In the genomic region with DNA sequence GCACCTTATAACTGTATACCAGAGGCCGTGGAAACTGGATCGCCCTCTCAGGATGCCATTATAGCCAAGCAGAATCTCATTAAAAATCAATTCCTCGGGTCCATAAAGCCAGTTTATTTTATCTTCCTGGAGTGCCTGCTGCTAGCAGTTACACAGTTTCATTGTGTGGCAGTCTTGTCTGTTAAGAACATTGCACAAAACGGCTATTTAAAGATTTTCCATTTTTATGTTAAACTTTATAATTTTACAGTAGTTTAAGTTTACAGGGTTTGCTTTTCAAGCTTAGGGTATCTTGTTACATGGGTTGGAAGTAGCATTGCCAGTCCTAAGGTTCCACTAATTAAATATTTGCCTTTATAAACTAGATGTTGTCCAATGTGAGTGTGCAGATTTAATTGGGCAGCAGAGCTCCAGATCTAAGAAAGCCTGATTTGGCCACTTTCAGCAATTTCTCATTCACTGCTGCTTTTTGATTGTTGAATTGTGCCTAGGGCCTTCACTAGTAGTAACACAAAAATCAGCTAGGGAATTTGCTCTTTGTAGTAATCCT, we compare ENCODE assay signal across 26 cellular contexts.
"Had no signal": no experiment of that assay in that cellular context is flagged by ENCODE, and none has a peak within 500 bp of the region (broad histone marks: within the 10 kb centered on the region; RNA-seq: fewer than 3 reads in every experiment).

No MANE protein-coding gene starts in this region.

- H3K36me3 Mint-ChIP-seq: activated naive CD8-positive, alpha-beta T cell; natural killer cell treated with Interleukin-12 subunit alpha and Interleukin-12 subunit beta and Interleukin-15 and Interleukin-18, amount 100 ng/mL, for 72 hours; stimulated activated effector memory CD8-positive, alpha-beta T cell treated with anti-CD3 and anti-CD28 coated beads, Interleukin-12 subunit alpha, Interleukin-12 subunit beta, amount 100 ng/mL, for 72 hours; WTC11 had no signal

- FAIRE-seq: astrocyte had no signal

- H3K4me3 Mint-ChIP-seq: activated naive CD8-positive, alpha-beta T cell; activated T-cell treated with anti-CD3 and anti-CD28 coated beads, Interleukin-2, amount 50 U/mL, for 24 hours; natural killer cell treated with Interleukin-12 subunit alpha and Interleukin-12 subunit beta and Interleukin-15 and Interleukin-18, amount 100 ng/mL, for 72 hours; stimulated activated effector memory CD8-positive, alpha-beta T cell treated with anti-CD3 and anti-CD28 coated beads, Interleukin-12 subunit alpha, Interleukin-12 subunit beta, amount 100 ng/mL, for 72 hours; stimulated activated naive CD8-positive, alpha-beta T cell treated with anti-CD3 and anti-CD28 coated beads, Interleukin-15, amount 100 ng/mL, for 72 hours; WTC11 had no signal

- H3K27ac ChIP-seq: foreskin keratinocyte, left ventricle myocardium inferior, neutrophil, ovary, skin epidermis, transverse colon had no signal

- H3K4me3 ChIP-seq: left ventricle myocardium inferior, ovary, skin epidermis, transverse colon had no signal

- H3K36me3 ChIP-seq: left ventricle myocardium inferior, neutrophil, ovary, transverse colon had no signal

- H3K4me1 Mint-ChIP-seq: stimulated activated effector memory CD8-positive, alpha-beta T cell treated with anti-CD3 and anti-CD28 coated beads, Interleukin-12 subunit alpha, Interleukin-12 subunit beta, amount 100 ng/mL, for 72 hours; stimulated activated naive CD8-positive, alpha-beta T cell treated with anti-CD3 and anti-CD28 coated beads, Interleukin-15, amount 100 ng/mL, for 72 hours had no signal

- H3K4me1 ChIP-seq: transverse colon had no signal

- H3K9me3 ChIP-seq: left ventricle myocardium inferior, neutrophil, ovary, transverse colon had no signal

- H3K27ac Mint-ChIP-seq: activated naive CD8-positive, alpha-beta T cell; activated T-cell treated with anti-CD3 and anti-CD28 coated beads, Interleukin-2, amount 50 U/mL, for 24 hours; activated T-helper 2 cell treated with anti-CD3 and anti-CD28 coated beads, Interferon-gamma antibody, Interleukin-2, Interleukin-4, amounts not matched to agents 10 μg/mL and 5 μg/mL and 100 μg/mL, durations not matched to agents 14 hours and 24 hours and 36 hours; natural killer cell treated with Interleukin-12 subunit alpha and Interleukin-12 subunit beta and Interleukin-15 and Interleukin-18, amount 100 ng/mL, for 72 hours; stimulated activated effector memory CD8-positive, alpha-beta T cell treated with anti-CD3 and anti-CD28 coated beads, Interleukin-12 subunit alpha, Interleukin-12 subunit beta, amount 100 ng/mL, for 72 hours; stimulated activated naive CD8-positive, alpha-beta T cell treated with anti-CD3 and anti-CD28 coated beads, Interleukin-15, amount 100 ng/mL, for 72 hours; WTC11 had no signal

- ATAC-seq: foreskin keratinocyte; natural killer cell treated with Interleukin-12 subunit alpha and Interleukin-12 subunit beta and Interleukin-15 and Interleukin-18, amount 100 ng/mL, for 72 hours; right cardiac atrium; stimulated activated effector memory CD8-positive, alpha-beta T cell treated with anti-CD3 and anti-CD28 coated beads, Interleukin-12 subunit alpha, Interleukin-12 subunit beta, amount 100 ng/mL, for 72 hours; stimulated activated naive CD8-positive, alpha-beta T cell treated with anti-CD3 and anti-CD28 coated beads, Interleukin-15, amount 100 ng/mL, for 72 hours; WTC11 had no signal

- H3K27me3 ChIP-seq: ovary had no signal

- H3K9me3 Mint-ChIP-seq: activated T-cell treated with anti-CD3 and anti-CD28 coated beads, Interleukin-2, amount 50 U/mL, for 24 hours; activated T-helper 2 cell treated with anti-CD3 and anti-CD28 coated beads, Interferon-gamma antibody, Interleukin-2, Interleukin-4, amounts not matched to agents 10 μg/mL and 5 μg/mL and 100 μg/mL, durations not matched to agents 14 hours and 24 hours and 36 hours; natural killer cell treated with Interleukin-12 subunit alpha and Interleukin-12 subunit beta and Interleukin-15 and Interleukin-18, amount 100 ng/mL, for 72 hours; stimulated activated effector memory CD8-positive, alpha-beta T cell treated with anti-CD3 and anti-CD28 coated beads, Interleukin-12 subunit alpha, Interleukin-12 subunit beta, amount 100 ng/mL, for 72 hours; stimulated activated naive CD8-positive, alpha-beta T cell treated with anti-CD3 and anti-CD28 coated beads, Interleukin-15, amount 100 ng/mL, for 72 hours; WTC11 had no signal

- DNase-seq: activated naive CD4-positive, alpha-beta T cell; activated T-cell treated with anti-CD3 and anti-CD28 coated beads, Interleukin-2, amount 50 U/mL, for 24 hours; central memory CD4-positive, alpha-beta T cell; dermis blood vessel endothelial cell; effector memory CD4-positive, alpha-beta T cell; foreskin keratinocyte; glutamatergic neuron; hippocampal formation; kidney glomerular epithelial cell; left ventricle myocardium inferior; mammary epithelial cell; midbrain; right cardiac atrium; stimulated activated CD4-positive, alpha-beta T cell treated with anti-CD3 and anti-CD28 coated beads, Interleukin-1b, Interleukin-23, amount 100 ng/mL, for 48 hours; stimulated activated naive CD8-positive, alpha-beta T cell treated with anti-CD3 and anti-CD28 coated beads, Interleukin-15, amount 100 ng/mL, for 72 hours; T-helper 9 cell; transverse colon had no signal
